16 cellular contexts compared by ENCODE assay signal in the genomic region with DNA sequence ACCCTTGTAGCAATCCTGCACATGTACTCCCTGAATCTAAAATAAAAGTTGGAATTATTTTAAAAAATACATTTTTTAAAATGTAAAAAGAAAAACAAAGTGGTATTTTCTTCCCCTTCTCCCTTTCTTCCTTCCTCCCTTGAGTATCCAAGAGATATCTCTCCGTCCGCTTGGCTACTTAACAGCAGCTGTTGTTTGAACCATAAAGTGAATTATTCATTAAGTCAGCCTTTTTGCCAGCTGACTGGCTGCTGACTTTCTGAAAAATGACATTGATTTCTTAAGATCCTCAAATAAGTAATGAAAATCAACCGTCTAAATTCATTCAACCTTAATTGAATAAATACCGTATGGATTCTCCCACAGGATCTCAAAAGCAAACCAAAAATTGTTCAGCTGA.
"Had no signal": no experiment of that assay in that cellular context is flagged by ENCODE, and none has a peak within 500 bp of the region (broad histone marks: within the 10 kb centered on the region; RNA-seq: fewer than 3 reads in every experiment).

No MANE protein-coding gene starts in this region.

- H3K27me3 Mint-ChIP-seq: effector memory CD8-positive, alpha-beta T cell; naive thymus-derived CD4-positive, alpha-beta T cell had no signal

- H3K36me3 Mint-ChIP-seq: activated naive CD4-positive, alpha-beta T cell treated with anti-CD3 and anti-CD28 coated beads, Interleukin-2, amount 50 U/mL, for 72 hours; naive thymus-derived CD4-positive, alpha-beta T cell had no signal

- H3K4me1 Mint-ChIP-seq: naive thymus-derived CD4-positive, alpha-beta T cell had no signal

- H3K4me3 Mint-ChIP-seq: activated T-cell treated with anti-CD3 and anti-CD28 coated beads, Interleukin-2, amount 50 U/mL, for 72 hours; effector memory CD8-positive, alpha-beta T cell; naive thymus-derived CD4-positive, alpha-beta T cell had no signal

- H3K4me3 ChIP-seq: adrenal gland, gastroesophageal sphincter, mucosa of descending colon, thyroid gland had no signal

- ATAC-seq: activated naive CD4-positive, alpha-beta T cell treated with anti-CD3 and anti-CD28 coated beads, Interleukin-2, amount 50 U/mL, for 72 hours; activated T-cell treated with anti-CD3 and anti-CD28 coated beads, Interleukin-2, amount 50 U/mL, for 72 hours; effector memory CD8-positive, alpha-beta T cell; gastroesophageal sphincter; left lobe of liver; mucosa of descending colon; naive thymus-derived CD4-positive, alpha-beta T cell had no signal

- H3K27ac Mint-ChIP-seq: activated T-cell treated with anti-CD3 and anti-CD28 coated beads, Interleukin-2, amount 50 U/mL, for 72 hours; effector memory CD8-positive, alpha-beta T cell; naive thymus-derived CD4-positive, alpha-beta T cell had no signal

- DNase-seq: activated CD4-positive, alpha-beta T cell treated with anti-CD3 and anti-CD28 coated beads for 1 hour; activated CD4-positive, alpha-beta T cell treated with anti-CD3 and anti-CD28 coated beads, Interleukin-2, amount 50 U/mL, for 4 hours; activated gamma-delta T cell; activated T-cell treated with anti-CD3 and anti-CD28 coated beads, Interleukin-2, amount 50 U/mL, for 72 hours; adrenal gland; dermis blood vessel endothelial cell; effector memory CD8-positive, alpha-beta T cell; mucosa of descending colon; naive thymus-derived CD4-positive, alpha-beta T cell; stimulated activated CD8-positive, alpha-beta memory T cell treated with anti-CD3 and anti-CD28 coated beads, Interleukin-4, amount 100 ng/mL, for 48 hours; stimulated activated naive CD4-positive, alpha-beta T cell; T1000; thyroid gland had no signal
